In genomic region chr20:56968386-56969048, GRCh38 we compare ENCODE assay signal across 8 cellular contexts.
"Had no signal": no experiment of that assay in that cellular context is flagged by ENCODE, and none has a peak within 500 bp of the region (broad histone marks: within the 10 kb centered on the region; RNA-seq: fewer than 3 reads in every experiment).

No MANE protein-coding gene starts in this region.

- H3K27ac ChIP-seq: HL-60 had no signal

- H3K4me1 Mint-ChIP-seq: IgD-negative memory B cell had no signal

- H3K27ac Mint-ChIP-seq: HFFc6 had no signal

- H3K4me3 Mint-ChIP-seq: H9, HFFc6, IgD-negative memory B cell had no signal

- H3K36me3 Mint-ChIP-seq: IgD-negative memory B cell had no signal

- H3K9me3 Mint-ChIP-seq: HFFc6 had no signal

- ATAC-seq: HCT116 had no signal

- DNase-seq: GOT3, HFFc6, KG1 had no signal

- FAIRE-seq: H54 had no signal
